In the genomic region with DNA sequence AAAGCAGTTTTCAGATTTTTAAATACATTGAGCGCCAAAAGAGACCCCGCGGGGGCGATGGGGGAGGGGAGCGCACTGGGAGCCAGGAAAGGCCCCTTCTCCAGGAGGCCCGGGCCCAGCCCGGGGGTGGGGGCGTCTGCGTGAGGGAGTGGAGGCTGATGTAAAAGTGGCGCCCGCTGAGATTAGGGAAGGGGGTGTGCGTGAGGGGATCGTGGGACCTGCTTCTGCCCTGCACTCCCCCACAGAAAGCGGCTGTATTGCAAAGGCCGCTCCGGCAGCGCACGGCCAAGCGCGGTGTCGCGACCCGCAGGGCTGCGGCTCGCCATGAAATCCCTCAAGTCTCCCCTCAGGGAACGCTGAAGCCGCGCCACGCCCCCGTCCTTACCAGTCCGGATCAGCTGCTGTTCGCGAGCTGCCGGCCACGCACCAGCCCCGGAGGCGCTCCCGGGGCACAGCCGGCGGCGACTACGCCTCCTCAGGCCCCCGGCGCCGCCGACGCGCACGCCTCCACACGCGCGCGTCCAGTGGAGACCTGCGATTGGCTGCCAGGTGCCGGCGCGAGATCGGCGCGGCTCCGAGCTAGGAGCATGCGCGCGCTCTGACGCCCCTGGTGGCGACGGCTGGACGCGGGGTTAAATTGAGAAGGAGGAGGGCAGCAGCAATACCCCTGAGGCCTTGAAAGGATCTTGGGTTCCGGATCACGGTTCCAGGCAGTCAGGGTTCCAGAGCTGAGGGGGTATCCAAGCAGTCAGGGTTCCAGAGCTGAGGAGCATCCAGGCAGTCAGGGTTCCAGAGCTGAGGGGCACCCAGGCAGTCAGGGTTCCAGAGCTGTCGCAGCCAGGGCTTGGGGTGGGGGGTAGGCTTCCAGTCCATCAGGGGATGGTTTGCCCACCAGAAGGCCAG, we compare ENCODE assay signal across 8 cellular contexts. TPM values are rescaled to one million over a fixed set of nuclear protein-coding genes. Genes with fewer than 3 reads are reported as not detected.
DNase-seq lines count a peak whose midpoint lies in the region; FAIRE-seq and TF ChIP-seq lines count a peak whose summit lies in the region.

Gene ZNF280B (minus strand): TSS at position 469 of the 903 bp plus-strand sequence. CDS start 19,344 bp downstream, outside the sequence.

- H2BK5ac ChIP-seq in H9 (ENCODE audit: insufficient read length, low read length), result no peak within 1 kb of the TSS

- H3K79me2 ChIP-seq in H9 (ENCODE audit: insufficient read depth, low read length), result no peaks in the 10 kb centered on the region; the same call in 1 of the 2 replicates
- H3K79me2 ChIP-seq in astrocyte (ENCODE audit: insufficient read depth, low read length), result no peaks in the 10 kb centered on the region

- H2AFZ ChIP-seq in H9 (ENCODE audit: low read length) (no peak within 1 kb of the TSS), astrocyte (ENCODE audit: low read depth, low read length) (peak within 1 kb of the TSS; percentile 97)

- peak within 1 kb of the TSS; percentile 86 for H3K4me2 ChIP-seq in H9 (ENCODE audit: insufficient read depth, insufficient read length, low read length)
- peak within 1 kb of the TSS; percentile 89 for H3K4me2 ChIP-seq in astrocyte (ENCODE audit: low read length)
- peak within 1 kb of the TSS; percentile 97 for H3K4me2 ChIP-seq in skeletal muscle satellite cell (ENCODE audit: low read length)

- TF ChIP-seq CTCF in H9 (conservative IDR thresholded peaks at IDR 0.05) (peak; percentile 74), astrocyte (IDR thresholded peaks at IDR 0.05; ENCODE audit: insufficient read depth, low read depth, low read length) (peak; percentile 50)

- no peak within 1 kb of the TSS for H3K23ac ChIP-seq in H9 (ENCODE audit: insufficient read length, low read depth, low read length)

- no peak within 1 kb of the TSS for H2BK12ac ChIP-seq in H9 (ENCODE audit: insufficient read length, low read depth, low read length)

- H3K36me3 ChIP-seq in astrocyte (ENCODE audit: insufficient read depth, low read length), result peaks cover 3% of the 10 kb centered on the region
- H3K36me3 ChIP-seq in iPS DF 6.9 (ENCODE audit: control insufficient read depth, insufficient read depth, low read length), result no peaks in the 10 kb centered on the region
- peaks cover 2% of the 10 kb centered on the region for H3K36me3 ChIP-seq in skeletal muscle satellite cell (ENCODE audit: insufficient read depth, low read length)

- H2BK120ac ChIP-seq in H9 (ENCODE audit: low read depth, low read length, poor library complexity, severe bottlenecking), result no peak within 1 kb of the TSS

- H3K9me3 ChIP-seq in H9 (ENCODE audit: control insufficient read depth, low read depth, low read length) (no peaks in the 10 kb centered on the region), astrocyte (ENCODE audit: insufficient read depth, low read depth, low read length) (peaks cover 3% of the 10 kb centered on the region), iPS DF 6.9 (ENCODE audit: control insufficient read depth, insufficient read depth, low read length) (no peaks in the 10 kb centered on the region; the same call in 1 of the 2 replicates), skeletal muscle satellite cell (replicated peaks; ENCODE audit: low read length) (no peaks in the 10 kb centered on the region)

- no peak within 1 kb of the TSS for H2BK20ac ChIP-seq in H9 (ENCODE audit: low read depth, low read length, poor library complexity, severe bottlenecking)

- H2AK5ac ChIP-seq in H9 (ENCODE audit: insufficient read length, low read length), result no peak within 1 kb of the TSS

- peaks cover 9% of the 10 kb centered on the region for H3K79me1 ChIP-seq in H9 (ENCODE audit: insufficient read depth, low read depth, low read length, poor library complexity, severe bottlenecking)

- H3K4ac ChIP-seq in H9 (ENCODE audit: low read depth, low read length), result no peak within 1 kb of the TSS

- H4K8ac ChIP-seq in H9 (replicated peaks; ENCODE audit: insufficient read length, low read depth, low read length), result no peak within 1 kb of the TSS

- no peaks in the 10 kb centered on the region for H4K20me1 ChIP-seq in H9 (ENCODE audit: control insufficient read depth, insufficient read depth, insufficient read length)
- H4K20me1 ChIP-seq in astrocyte (ENCODE audit: insufficient read depth, low read length), result no peaks in the 10 kb centered on the region

- H3K4me1 ChIP-seq in H9 (ENCODE audit: insufficient read depth, low read length) (no peaks in the 10 kb centered on the region; the same call in 1 of the 2 replicates), astrocyte (ENCODE audit: insufficient read depth, low read length) (peaks cover 3% of the 10 kb centered on the region), iPS DF 6.9 (ENCODE audit: control insufficient read depth, insufficient read depth, low read length) (no peaks in the 10 kb centered on the region), skeletal muscle satellite cell (ENCODE audit: control insufficient read depth, insufficient read depth, low read length) (no peaks in the 10 kb centered on the region)

- no peak within 1 kb of the TSS for H4K5ac ChIP-seq in H9 (ENCODE audit: insufficient read length, low read depth, low read length)

- peak within 1 kb of the TSS; percentile 79 for H3K18ac ChIP-seq in H9 (ENCODE audit: insufficient read length, low read depth, low read length)

- DNase-seq in GF-D8 (lab: John Stamatoyannopoulos, UW), result peak; percentile 64
- peak; percentile 90 for DNase-seq in H9
- DNase-seq in MV-4-11 (lab: John Stamatoyannopoulos, UW), result peak; percentile 79
- DNase-seq in T-helper 2 cell, result peak; percentile 50 to 92 (median 71)
- peak; percentile 68 for DNase-seq in astrocyte (ENCODE audit: low read depth)
- peak; percentile 73 for DNase-seq in iPS DF 6.9 (ENCODE audit: low read depth, low spot score)
- DNase-seq in HPDE6-E6E7 (ENCODE audit: extremely low spot score), result no peak

- H3K9me3 Mint-ChIP-seq in H9 (peaks cover 18 to 22% of the 10 kb centered on the region in 2 experiments), astrocyte (ENCODE audit: unreplicated experiment) (peaks cover 5% of the 10 kb centered on the region)

- H3K4me3 ChIP-seq in astrocyte (ENCODE audit: insufficient read depth, low read depth, low read length) (peak within 1 kb of the TSS; percentile 74), iPS DF 6.9 (ENCODE audit: low read length) (peak within 1 kb of the TSS; percentile 71; the same call in 1 of the 2 replicates), skeletal muscle satellite cell (ENCODE audit: low read length) (peak within 1 kb of the TSS; percentile 94)

- peak within 1 kb of the TSS; percentile 87 to 89 for H3K4me3 Mint-ChIP-seq in H9
- peak within 1 kb of the TSS; percentile 88 for H3K4me3 Mint-ChIP-seq in astrocyte (ENCODE audit: unreplicated experiment)

- H2BK15ac ChIP-seq in H9 (ENCODE audit: low read depth, low read length), result no peak within 1 kb of the TSS

- peak within 1 kb of the TSS; percentile 55 for H3K14ac ChIP-seq in H9 (ENCODE audit: insufficient read depth, low read length)

- no peak within 1 kb of the TSS for H4K91ac ChIP-seq in H9 (ENCODE audit: insufficient read length, low read depth, low read length)

- H3K27ac ChIP-seq in H9 (ENCODE audit: insufficient read length, low read depth, low read length) (no peak within 1 kb of the TSS), astrocyte (ENCODE audit: low read depth, low read length) (no peak within 1 kb of the TSS), iPS DF 6.9 (ENCODE audit: low read length) (no peak within 1 kb of the TSS)

- no CpG with 5 or more reads among the region's 72 CpGs for WGBS in H9 (ENCODE audit: extremely low coverage, insufficient read length, low lambda C conversion rate)
- no CpG with 5 or more reads among the region's 72 CpGs for WGBS in iPS DF 6.9 (ENCODE audit: insufficient coverage, insufficient read length)

- H3K27me3 ChIP-seq in H9 (ENCODE audit: insufficient read depth, low read length) (no peaks in the 10 kb centered on the region; the same call in 1 of the 2 replicates), astrocyte (ENCODE audit: insufficient read depth, low read length) (no peaks in the 10 kb centered on the region), iPS DF 6.9 (ENCODE audit: control insufficient read depth, insufficient read depth, low read length) (no peaks in the 10 kb centered on the region), skeletal muscle satellite cell (ENCODE audit: control insufficient read depth, insufficient read depth, low read length) (peaks cover 4% of the 10 kb centered on the region)

- no peak for FAIRE-seq in astrocyte (lab: Jason Lieb, UNC)

- peaks cover 6 to 8% of the 10 kb centered on the region in 2 experiments for H3K4me1 Mint-ChIP-seq in H9
- H3K4me1 Mint-ChIP-seq in astrocyte (ENCODE audit: low read depth, unreplicated experiment), result peaks cover 3% of the 10 kb centered on the region

- no peak within 1 kb of the TSS for H3K56ac ChIP-seq in H9 (ENCODE audit: insufficient read length, low read depth, low read length)

- H3K27ac Mint-ChIP-seq in H9, result no peak within 1 kb of the TSS; a peak in 1 of 7 replicates
- H3K27ac Mint-ChIP-seq in astrocyte (ENCODE audit: unreplicated experiment), result peak within 1 kb of the TSS; percentile 55

- H3K36me3 Mint-ChIP-seq in H9 (ENCODE audit: insufficient read depth in 1 of 3, low read depth in 3 of 3) (peaks cover 27 to 40% (median 35%) of the 10 kb centered on the region in 3 experiments), astrocyte (ENCODE audit: low read depth, unreplicated experiment) (peaks cover 11% of the 10 kb centered on the region)

- peaks cover 5% of the 10 kb centered on the region for H3K23me2 ChIP-seq in H9 (ENCODE audit: insufficient read length, low read depth, low read length, poor library complexity, severe bottlenecking)

- H3K9ac ChIP-seq in H9 (ENCODE audit: extremely low read depth, insufficient read length, low read length), result peak within 1 kb of the TSS; percentile 27
- peak within 1 kb of the TSS; percentile 84 for H3K9ac ChIP-seq in astrocyte (ENCODE audit: low read length)
- peak within 1 kb of the TSS; percentile 85 for H3K9ac ChIP-seq in skeletal muscle satellite cell (ENCODE audit: low read depth, low read length)

- H3T11ph ChIP-seq in H9 (ENCODE audit: low read length), result no peak within 1 kb of the TSS

- peaks cover 68% of the 10 kb centered on the region for H3K27me3 Mint-ChIP-seq in H9 (ENCODE audit: low read depth)
- H3K27me3 Mint-ChIP-seq in astrocyte (ENCODE audit: low read depth, unreplicated experiment), result peaks cover 20% of the 10 kb centered on the region

RNA-seq across cellular contexts. Expression of gene ZNF280B, which starts in this region (rescaled TPM):
- 8.2 and 9.2 TPM in 2 replicates for total RNA-seq in H9 (2021)
- total RNA-seq in astrocyte, result 4.0 and 4.7 TPM in 2 replicates
- total RNA-seq in skeletal muscle satellite cell (2012; rRNA removed), result 1.3 and 1.7 TPM in 2 replicates

Comparison
In these comparisons a context has a peak if more than half of its experiments do, and no peak if none do; other contexts are left out.
1. H3K9ac ChIP-seq: peak in every context shown above with its lines; median percentile 85 in skeletal muscle satellite cell; 84 in astrocyte; 27 in H9.